Comparison of ENCODE assay signal across 19 cellular contexts in the genomic region with DNA sequence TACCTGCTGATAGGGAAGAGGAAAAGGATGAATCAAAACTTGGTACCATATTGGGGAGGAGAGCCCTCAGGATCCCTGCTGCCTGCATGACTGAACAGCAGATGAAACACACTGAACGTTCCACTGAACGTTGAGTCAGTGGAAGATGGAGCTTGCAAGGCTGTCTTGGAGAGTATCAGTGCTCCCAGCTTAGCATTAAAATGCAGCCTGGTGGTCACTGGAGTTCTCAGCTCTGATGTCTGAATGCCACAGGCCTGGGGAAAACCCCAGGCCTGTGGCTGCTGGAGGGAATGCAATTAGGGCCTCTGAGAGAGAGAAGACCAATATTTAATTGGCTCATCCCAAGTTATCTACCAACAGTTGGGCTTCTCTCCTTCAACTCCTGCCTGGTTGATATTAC. TPM values are rescaled to one million over a fixed set of nuclear protein-coding genes. Genes with fewer than 3 reads are reported as not detected.
DNase-seq lines count a peak whose midpoint lies in the region; ATAC-seq and TF ChIP-seq lines count a peak whose summit lies in the region.
"Had no signal": no experiment of that assay in that cellular context is flagged by ENCODE, and none has a peak within 500 bp of the region (broad histone marks: within the 10 kb centered on the region; RNA-seq: fewer than 3 reads in every experiment).

No MANE protein-coding gene starts in this region.

- H3K23ac ChIP-seq in mesendoderm (ENCODE audit: low read length): no peak overlapping the region

- H3K9ac ChIP-seq in endodermal cell (ENCODE audit: extremely low read depth, low read length, poor library complexity, severe bottlenecking) (no peak overlapping the region), mesendoderm (ENCODE audit: low read length) (no peak overlapping the region)
- H3K9ac ChIP-seq: BLaER1 treated with 17β-estradiol and CSF1 and Interleukin-3, amounts not matched to agents 10 nM and 100 nM had no signal

- H3K9me3 Mint-ChIP-seq in GM23338: no peaks in the 10 kb centered on the region
- no peaks in the 10 kb centered on the region for H3K9me3 Mint-ChIP-seq in endodermal cell
- H3K9me3 Mint-ChIP-seq: CD4-positive, alpha-beta memory T cell had no signal

- no peak overlapping the region for H4K8ac ChIP-seq in mesendoderm (ENCODE audit: low read depth, low read length)

- H3K27ac Mint-ChIP-seq in GM23338: no peak overlapping the region
- no peak overlapping the region for H3K27ac Mint-ChIP-seq in endodermal cell
- H3K27ac Mint-ChIP-seq: CD4-positive, alpha-beta memory T cell; IgD-negative memory B cell had no signal

- H4K5ac ChIP-seq in mesendoderm (ENCODE audit: low read length): no peak overlapping the region

- peak; percentile 86 for ATAC-seq in GM23338
- no peak for ATAC-seq in esophagus mucosa

- H3K36me3 Mint-ChIP-seq in GM23338 (ENCODE audit: low read depth) (no peaks in the 10 kb centered on the region), endodermal cell (ENCODE audit: low read depth) (no peaks in the 10 kb centered on the region)
- H3K36me3 Mint-ChIP-seq: CD4-positive, alpha-beta memory T cell; IgD-negative memory B cell had no signal

- H4K20me1 ChIP-seq in GM23338 (replicated peaks; ENCODE audit: insufficient read depth): no peaks in the 10 kb centered on the region
- H4K20me1 ChIP-seq: BLaER1 treated with 17β-estradiol and CSF1 and Interleukin-3, amounts not matched to agents 10 nM and 100 nM had no signal

- H3K4ac ChIP-seq in mesendoderm (ENCODE audit: low read depth, low read length): no peak overlapping the region

- TF ChIP-seq CTCF in GM23338 (conservative IDR thresholded peaks at IDR 0.05; ENCODE audit: low read depth in 2 of 2): no peak
- TF ChIP-seq CTCF in endodermal cell (conservative IDR thresholded peaks at IDR 0.05): peak; percentile 21

- H3K27me3 Mint-ChIP-seq in GM23338 (ENCODE audit: insufficient read depth, low read depth, poor library complexity) (peaks cover 2% of the 10 kb centered on the region), endodermal cell (ENCODE audit: insufficient read depth) (no peaks in the 10 kb centered on the region)

- H3K27me3 ChIP-seq in GM23338 (ENCODE audit: insufficient read depth) (no peaks in the 10 kb centered on the region), endodermal cell (ENCODE audit: control insufficient read depth, insufficient read depth, low read length, poor library complexity, severe bottlenecking) (no peaks in the 10 kb centered on the region), mesendoderm (ENCODE audit: insufficient read depth, low read length, poor library complexity) (no peaks in the 10 kb centered on the region)
- H3K27me3 ChIP-seq: BLaER1 treated with 17β-estradiol and CSF1 and Interleukin-3, amounts not matched to agents 10 nM and 100 nM had no signal

- DNase-seq in DMS 273 (lab: John Stamatoyannopoulos, UW; ENCODE audit: unreplicated experiment) (peak; percentile 35), DMS 273 treated with DMSO at 0.1 percent for 48 hours (lab: John Stamatoyannopoulos, UW) (no peak), GM23338 (ENCODE audit: low spot score) (peak; percentile 29), endodermal cell (no peak), mesendoderm (peak; percentile 26), activated gamma-delta T cell (lab: John Stamatoyannopoulos, UW) (no peak)
- DNase-seq in activated CD8-positive, alpha-beta memory T cell treated with anti-CD3 and anti-CD28 coated beads for 24 hours: no peak
- DNase-seq: 8988T; Caco-2; CD4-positive, alpha-beta memory T cell; EL; GF-D8; NCI-H1930; NCI-H524 treated with DMSO at 0.1 percent for 48 hours; OCI-M1; Right ventricle myocardium superior had no signal

- no peaks in the 10 kb centered on the region for H3K79me2 ChIP-seq in GM23338 (replicated peaks; ENCODE audit: insufficient read depth)
- H3K79me2 ChIP-seq in mesendoderm (ENCODE audit: control insufficient read depth, insufficient read depth, low read length): no peaks in the 10 kb centered on the region

- H3K56ac ChIP-seq in mesendoderm (ENCODE audit: low read length): no peak overlapping the region

- H3K4me3 Mint-ChIP-seq in GM23338: no peak overlapping the region
- no peak overlapping the region for H3K4me3 Mint-ChIP-seq in endodermal cell
- H3K4me3 Mint-ChIP-seq: CD4-positive, alpha-beta memory T cell; IgD-negative memory B cell had no signal

- whole genome bisulfite sequencing in endodermal cell (ENCODE audit: insufficient coverage in 1 of 2, insufficient read length in 1 of 2), 2 experiments: 67 to 74% methylated on average over 2 of the region's 2 CpGs
- no CpG with 5 or more reads among the region's 2 CpGs for WGBS in mesendoderm (ENCODE audit: extremely low coverage, insufficient coverage, low lambda C conversion rate)

- no peak overlapping the region for H3K27ac ChIP-seq in GM23338 (ENCODE audit: low read depth)
- no peak overlapping the region for H3K27ac ChIP-seq in endodermal cell (ENCODE audit: low read depth, low read length)
- H3K27ac ChIP-seq in mesendoderm (ENCODE audit: low read depth, low read length): no peak overlapping the region
- H3K27ac ChIP-seq: BLaER1 treated with 17β-estradiol and CSF1 and Interleukin-3, amounts not matched to agents 10 nM and 100 nM had no signal

- H3K4me3 ChIP-seq in GM23338 (no peak overlapping the region), endodermal cell (ENCODE audit: low read length) (no peak overlapping the region), mesendoderm (ENCODE audit: low read length) (no peak overlapping the region)
- H3K4me3 ChIP-seq: BLaER1 treated with 17β-estradiol and CSF1 and Interleukin-3, amounts not matched to agents 10 nM and 100 nM had no signal

- no peaks in the 10 kb centered on the region for H3K9me2 ChIP-seq in GM23338 (ENCODE audit: insufficient read depth)

- no peak overlapping the region for H2BK15ac ChIP-seq in mesendoderm (replicated peaks; ENCODE audit: low read depth)

- H3K4me2 ChIP-seq in GM23338 (no peak overlapping the region), mesendoderm (ENCODE audit: low read length) (no peak overlapping the region)
- H3K4me2 ChIP-seq: BLaER1 treated with 17β-estradiol and CSF1 and Interleukin-3, amounts not matched to agents 10 nM and 100 nM had no signal

- no peak overlapping the region for H2BK120ac ChIP-seq in mesendoderm (ENCODE audit: low read depth, low read length)

- peaks cover 4% of the 10 kb centered on the region; the same call in 2 of the 3 replicates for H3K4me1 Mint-ChIP-seq in GM23338
- peaks cover 16% of the 10 kb centered on the region for H3K4me1 Mint-ChIP-seq in endodermal cell
- H3K4me1 Mint-ChIP-seq: CD4-positive, alpha-beta memory T cell; IgD-negative memory B cell had no signal

- no peaks in the 10 kb centered on the region for H3F3A ChIP-seq in GM23338 (replicated peaks; ENCODE audit: low read depth)

- H3K36me3 ChIP-seq in GM23338 (ENCODE audit: insufficient read depth) (no peaks in the 10 kb centered on the region), endodermal cell (ENCODE audit: control insufficient read depth, insufficient read depth, low read length) (no peaks in the 10 kb centered on the region), mesendoderm (ENCODE audit: control insufficient read depth, insufficient read depth, low read length) (no peaks in the 10 kb centered on the region)
- H3K36me3 ChIP-seq: BLaER1 treated with 17β-estradiol and CSF1 and Interleukin-3, amounts not matched to agents 10 nM and 100 nM had no signal

- no peaks in the 10 kb centered on the region for H3K79me1 ChIP-seq in mesendoderm (ENCODE audit: low read length)

- H2BK5ac ChIP-seq in mesendoderm (ENCODE audit: low read length): no peak overlapping the region

- H2AK5ac ChIP-seq in mesendoderm (ENCODE audit: low read length): no peak overlapping the region

- H3K4me1 ChIP-seq in GM23338 (ENCODE audit: insufficient read depth) (no peaks in the 10 kb centered on the region), endodermal cell (ENCODE audit: control insufficient read depth, insufficient read depth, low read length) (peaks cover 4% of the 10 kb centered on the region), mesendoderm (ENCODE audit: control insufficient read depth, low read depth, low read length) (no peaks in the 10 kb centered on the region)

- no peaks in the 10 kb centered on the region for H3K9me3 ChIP-seq in endodermal cell (ENCODE audit: control insufficient read depth, low read length)
- H3K9me3 ChIP-seq: BLaER1 treated with 17β-estradiol and CSF1 and Interleukin-3, amounts not matched to agents 10 nM and 100 nM; Caco-2 had no signal

- no peak overlapping the region for H3K18ac ChIP-seq in mesendoderm (ENCODE audit: low read length)

- H2AFZ ChIP-seq in GM23338: no peak overlapping the region

TF ChIP-seq in GM23338, 12 proteins besides CTCF, POLR2A, EP300 and RAD21 (continues in another document):
- no peak for TF ChIP-seq ZNF331 (CRISPR knock-in tag; IDR thresholded peaks at IDR 0.05; ENCODE audit: low read depth)
- TF ChIP-seq ZNF114 (CRISPR knock-in tag; IDR thresholded peaks at IDR 0.05): no peak
- TF ChIP-seq EZH2 (IDR thresholded peaks at IDR 0.05; ENCODE audit: low read depth, unreplicated experiment): no peak
- no peak for TF ChIP-seq EZH2phosphoT487 (IDR thresholded peaks at IDR 0.05; ENCODE audit: unreplicated experiment)
- TF ChIP-seq, protein P1, sequence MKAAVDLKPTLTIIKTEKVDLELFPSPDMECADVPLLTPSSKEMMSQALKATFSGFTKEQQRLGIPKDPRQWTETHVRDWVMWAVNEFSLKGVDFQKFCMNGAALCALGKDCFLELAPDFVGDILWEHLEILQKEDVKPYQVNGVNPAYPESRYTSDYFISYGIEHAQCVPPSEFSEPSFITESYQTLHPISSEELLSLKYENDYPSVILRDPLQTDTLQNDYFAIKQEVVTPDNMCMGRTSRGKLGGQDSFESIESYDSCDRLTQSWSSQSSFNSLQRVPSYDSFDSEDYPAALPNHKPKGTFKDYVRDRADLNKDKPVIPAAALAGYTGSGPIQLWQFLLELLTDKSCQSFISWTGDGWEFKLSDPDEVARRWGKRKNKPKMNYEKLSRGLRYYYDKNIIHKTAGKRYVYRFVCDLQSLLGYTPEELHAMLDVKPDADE (IDR thresholded peaks at IDR 0.05): no peak
- no peak for TF ChIP-seq JUNB (IDR thresholded peaks at IDR 0.05; ENCODE audit: unreplicated experiment)

RNA-seq across cellular contexts. Expression of a gene that starts 54.5 kb away (rescaled TPM):
- total RNA-seq in GM23338 (2014; rRNA removed; shearing (Covaris generic)): 3.3 and 4.7 TPM in 2 replicates
- 0.66 and 2.1 TPM in 2 replicates for polyA plus RNA-seq in GM23338 (2016; fragmentation: Nextera tagmentation; extraction: Ambion mirVana)
- total RNA-seq in endodermal cell (10 to 100 TPM in 1 of 2 donors, 1 to 10 TPM in 1; 9.2 to 11.4 TPM), esophagus mucosa (7.3 TPM)
- polyA plus RNA-seq in endodermal cell (2013, experiment 1 of 2): 10.6 TPM
- 14.3 TPM for polyA plus RNA-seq in endodermal cell (2013, experiment 2 of 2)
- 2.5 TPM for polyA plus RNA-seq in mesendoderm (2013, experiment 1 of 2)
- 2.5 TPM for polyA plus RNA-seq in mesendoderm (2013, experiment 2 of 2)

Comparison
In these comparisons a context has a peak if more than half of its experiments do, and no peak if none do; other contexts are left out.
1. DNase-seq: peak in DMS 273 (single experiment), GM23338 (single experiment) and mesendoderm (single experiment); none in DMS 273 treated with DMSO at 0.1 percent for 48 hours (single experiment), endodermal cell (single experiment), activated gamma-delta T cell (single experiment) and activated CD8-positive, alpha-beta memory T cell treated with anti-CD3 and anti-CD28 coated beads for 24 hours (single experiment).